ENCODE assay signal across 4 cellular contexts in the genomic region with DNA sequence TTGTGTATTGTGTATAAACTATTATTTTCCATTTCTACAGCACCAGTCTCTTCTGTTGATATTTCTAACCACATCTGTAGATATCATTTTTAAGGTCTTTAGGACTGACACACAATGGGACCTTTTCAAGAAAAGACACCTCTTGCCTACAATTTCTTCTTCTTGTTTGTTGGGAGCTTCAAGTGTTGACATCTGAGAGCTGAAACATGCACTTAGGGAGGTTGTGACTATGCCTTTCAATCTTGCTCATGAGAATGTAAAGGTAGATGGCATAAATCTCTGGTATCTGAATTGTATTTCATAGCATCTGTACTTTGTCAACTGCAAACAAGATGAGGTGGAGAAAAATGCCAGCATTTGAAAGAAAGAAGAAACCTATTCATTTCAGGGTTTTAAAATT.
"Had no signal": no experiment of that assay in that cellular context is flagged by ENCODE, and none has a peak within 500 bp of the region (broad histone marks: within the 10 kb centered on the region; RNA-seq: fewer than 3 reads in every experiment).

No MANE protein-coding gene starts in this region.

- DNase-seq: IMR-90, KBM-7 had no signal

- H3K27ac ChIP-seq: HL-60 had no signal

- H3K4me3 ChIP-seq: K562 had no signal
